8 cellular contexts compared by ENCODE assay signal in the genomic region with DNA sequence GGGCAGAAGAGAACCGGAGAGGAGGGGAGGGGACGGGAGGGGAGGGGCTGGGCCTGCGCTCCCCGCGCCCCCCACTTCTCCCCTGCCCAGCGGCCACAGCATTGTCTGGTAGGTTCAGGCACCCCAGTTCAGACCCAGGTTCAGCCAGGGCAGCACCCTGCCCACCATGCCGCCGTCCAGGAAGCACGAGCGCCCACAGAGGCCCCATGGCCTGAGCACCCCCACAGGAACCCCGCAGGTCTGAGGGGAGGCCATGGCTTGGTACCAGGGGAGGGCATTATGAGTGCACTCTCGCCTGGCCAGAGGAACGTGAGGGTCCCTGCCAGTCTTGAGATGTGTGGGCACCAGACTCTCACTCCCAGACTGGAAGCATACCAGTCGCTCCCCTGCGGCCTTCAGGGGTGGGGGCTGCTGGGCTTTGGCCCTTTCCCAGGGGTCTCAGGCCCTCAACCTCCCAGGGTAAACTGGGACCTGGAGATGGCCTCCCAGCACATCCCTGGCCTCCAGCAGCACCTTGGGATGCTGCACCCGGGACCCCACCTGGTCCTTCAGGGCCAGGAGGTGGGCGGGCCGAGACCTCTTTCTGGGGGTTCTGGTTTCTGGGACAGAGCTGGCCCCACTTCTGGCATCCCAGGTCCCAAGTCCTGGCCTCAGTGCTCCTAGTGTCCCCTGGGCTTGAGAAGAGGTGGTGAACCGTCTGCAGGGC. TPM values are rescaled to one million over a fixed set of nuclear protein-coding genes. Genes with fewer than 3 reads are reported as not detected.
DNase-seq lines count a peak whose midpoint lies in the region; ATAC-seq and TF ChIP-seq lines count a peak whose summit lies in the region.

No MANE protein-coding gene starts in this region.

- ATAC-seq in SK-N-SH treated with all-trans-retinoic acid at 6 μM for 48 hours (peak; percentile 2), heart left ventricle (no peak), sciatic nerve (peak; percentile 8), left lobe of liver (no peak)

- POLR2A ChIA-PET in Caco-2 (lab: Charles Lee), result interaction anchor here (2.6 kb wide), 1 partner anchor 14 kb away, joined by 25 read pairs; no protein-coding TSS in a partner anchor

- H3K4me1 ChIP-seq in Caco-2, result peaks cover 35% of the 10 kb centered on the region
- H3K4me1 ChIP-seq in heart left ventricle, result peaks cover 17 to 64% (median 51%) of the 10 kb centered on the region in 12 donors

- no peak for TF ChIP-seq CTCF in Caco-2 (IDR thresholded peaks at IDR 0.05; ENCODE audit: insufficient read depth in 1 of 2, low read depth in 1 of 2, low read length in 1 of 2, severe bottlenecking in 1 of 2, unreplicated experiment in 1 of 2)
- TF ChIP-seq CTCF in heart left ventricle (IDR thresholded peaks at IDR 0.05), result no peak

- H3K36me3 ChIP-seq in Caco-2 (ENCODE audit: control insufficient read depth, insufficient read depth, low read length) (peaks cover 2% of the 10 kb centered on the region), heart left ventricle (no peaks in the 10 kb centered on the region)

- no peak overlapping the region for H3K27ac Mint-ChIP-seq in Caco-2 (ENCODE audit: unreplicated experiment)

- H3K4me1 Mint-ChIP-seq in Caco-2 (ENCODE audit: low read depth, unreplicated experiment), result peaks cover 13% of the 10 kb centered on the region

- DNase-seq in Caco-2, result no peak
- DNase-seq in heart left ventricle, result peak in 3 of 5 donors; percentile 36 to 54 (median 45)
- DNase-seq in sciatic nerve (ENCODE audit: low spot score), result no peak
- no peak for DNase-seq in NCI-H1105 (lab: John Stamatoyannopoulos, UW)
- no peak for DNase-seq in left lobe of liver (ENCODE audit: low spot score)
- no peak for DNase-seq in DMS 273 treated with DMSO at 0.1 percent for 48 hours (lab: John Stamatoyannopoulos, UW)
- no peak for DNase-seq in NK-92 (lab: John Stamatoyannopoulos, UW; ENCODE audit: unreplicated experiment)

- intact Hi-C loops in Caco-2 (cut with micrococcal nuclease; ENCODE audit: unreplicated experiment), result no loop called here
- intact Hi-C loops in heart left ventricle (cut with DNase I), result loop anchor here in 3 of 10 donors (1.0 to 5.0 kb wide), 3 partner anchors 19 to 36 kb away; a partner anchor contains a TSS
- intact Hi-C loops in sciatic nerve (cut with DNase I), result no loop called here

- H3K9me3 ChIP-seq in Caco-2 (no peaks in the 10 kb centered on the region), heart left ventricle (no peaks in the 10 kb centered on the region)

- H3K9me3 Mint-ChIP-seq in Caco-2 (ENCODE audit: unreplicated experiment), result no peaks in the 10 kb centered on the region

- peak overlapping the region; percentile 74 to 95 (median 89) for H3K27ac ChIP-seq in heart left ventricle

- H3K4me3 ChIP-seq in Caco-2 (ENCODE audit: low read depth, low read length), result no peak overlapping the region
- peak overlapping the region in 8 of 12 donors; percentile 6 to 38 (median 31) for H3K4me3 ChIP-seq in heart left ventricle

- peaks cover 6% of the 10 kb centered on the region for H3K36me3 Mint-ChIP-seq in Caco-2 (ENCODE audit: insufficient read depth, unreplicated experiment)

- no peak for TF ChIP-seq POLR2A in heart left ventricle (IDR thresholded peaks at IDR 0.05)

- CTCF ChIA-PET in Caco-2 (lab: Charles Lee), result interaction anchor here (0.6 kb wide), 2 partner anchors 20 to 312 kb away, joined by 4 read pairs; no protein-coding TSS in a partner anchor

- no peaks in the 10 kb centered on the region for H3K27me3 ChIP-seq in Caco-2 (replicated peaks; ENCODE audit: control insufficient read depth, insufficient read depth, low read length)
- H3K27me3 ChIP-seq in heart left ventricle, result no peaks in the 10 kb centered on the region

- H3K4me3 Mint-ChIP-seq in Caco-2 (ENCODE audit: unreplicated experiment), result peak overlapping the region; percentile 60

- H3K27me3 Mint-ChIP-seq in Caco-2 (ENCODE audit: insufficient read depth, unreplicated experiment), result no peaks in the 10 kb centered on the region

- BruUV-seq in Caco-2 (replicated peaks; lab: Mats Ljungman, UMichigan), result no TSS peak

- 18 to 39% (median 28%) methylated on average over 5 to 19 of the region's 19 CpGs for WGBS in heart left ventricle, 4 donors

TF ChIP-seq in SK-N-SH treated with all-trans-retinoic acid at 6 μM for 48 hours, 23 proteins besides CTCF, POLR2A, EP300 and RAD21:
- TF ChIP-seq ZNF70 (CRISPR knock-in tag; IDR thresholded peaks at IDR 0.05) (no peak), OSR1 (CRISPR knock-in tag; IDR thresholded peaks at IDR 0.05) (no peak)
TF ChIP-seq in SK-N-SH treated with all-trans-retinoic acid at 6 μM for 48 hours: peak in this region for 0.

RNA-seq across cellular contexts. Expression of a gene that starts 0.6 kb away (rescaled TPM):
- 260 and 262 TPM in 2 replicates for total RNA-seq in Caco-2 (2022)
- total RNA-seq in heart left ventricle, result 100 to 1,000 TPM in 2 of 9 donors, 10 to 100 TPM in 7; 44.4 to 139 (median 57.9) TPM
- polyA plus RNA-seq in heart left ventricle, result 10 to 100 TPM; 35.1 to 40.3 TPM
- total RNA-seq in sciatic nerve, result 160 TPM
- total RNA-seq in left lobe of liver, result 187 TPM

RNA-seq across cellular contexts. Expression of a gene that starts 18.8 kb away (rescaled TPM):
- total RNA-seq in Caco-2 (2022), result 3.4 and 5.5 TPM in 2 replicates
- total RNA-seq in heart left ventricle, result 1 to 10 TPM; 1.0 to 3.2 (median 2.0) TPM
- polyA plus RNA-seq in heart left ventricle, result 1 to 10 TPM; 1.0 to 1.3 TPM
- total RNA-seq in sciatic nerve, result 14.0 TPM
- total RNA-seq in left lobe of liver, result 1.8 TPM

RNA-seq across cellular contexts. Expression of a gene that starts 35.1 kb away (rescaled TPM):
- total RNA-seq in Caco-2 (2022), result 55.5 and 60.7 TPM in 2 replicates
- 10 to 100 TPM; 31.6 to 68.1 (median 41.5) TPM for total RNA-seq in heart left ventricle
- polyA plus RNA-seq in heart left ventricle, result 10 to 100 TPM; 29.6 to 42.4 TPM
- total RNA-seq in sciatic nerve, result 42.1 TPM
- total RNA-seq in left lobe of liver, result 65.4 TPM

RNA-seq across cellular contexts. Expression of a gene that starts 37.9 kb away (rescaled TPM):
- total RNA-seq in Caco-2 (2022) (1.3 and 1.4 TPM in 2 replicates), heart left ventricle (10 to 100 TPM in 1 of 9 donors, 1 to 10 TPM in 8; 5.0 to 12.1 (median 7.0) TPM), sciatic nerve (20.4 TPM), left lobe of liver (8.2 TPM)
- 1 to 10 TPM; 7.8 to 9.9 TPM for polyA plus RNA-seq in heart left ventricle

RNA-seq across cellular contexts. Expression of a gene that starts 46.6 kb away (rescaled TPM):
- total RNA-seq in Caco-2 (2022), result 35.6 and 37.4 TPM in 2 replicates
- total RNA-seq in heart left ventricle, result 10 to 100 TPM; 12.2 to 18.0 (median 15.5) TPM
- polyA plus RNA-seq in heart left ventricle, result 10 to 100 TPM; 11.6 to 17.9 TPM
- 17.8 TPM for total RNA-seq in sciatic nerve
- 5.0 TPM for total RNA-seq in left lobe of liver

Comparison
In these comparisons a context has a peak if more than half of its experiments do, and no peak if none do; other contexts are left out.
1. DNase-seq: peak in heart left ventricle (3 of 5); none in Caco-2 (0 of 2), sciatic nerve (single experiment), NCI-H1105 (single experiment), left lobe of liver (single experiment), DMS 273 treated with DMSO at 0.1 percent for 48 hours (single experiment) and NK-92 (single experiment).
2. ATAC-seq: peak in SK-N-SH treated with all-trans-retinoic acid at 6 μM for 48 hours (single experiment) and sciatic nerve (single experiment); none in heart left ventricle (0 of 4) and left lobe of liver (single experiment).